26 cellular contexts compared by ENCODE assay signal in genomic region chr20:32807706-32808105, GRCh38.
A peak's percentile ranks its signal among the peaks of the same experiment; 100 is the strongest.
DNase-seq lines count a peak whose midpoint lies in the region; ATAC-seq and TF ChIP-seq lines count a peak whose summit lies in the region.
"Had no signal": no experiment of that assay in that cellular context is flagged by ENCODE, and none has a peak within 500 bp of the region (broad histone marks: within the 10 kb centered on the region; RNA-seq: fewer than 3 reads in every experiment).

No MANE protein-coding gene starts in this region.

- H3K4me1 Mint-ChIP-seq in nephron: peaks cover 47% of the 10 kb centered on the region
- H3K4me1 Mint-ChIP-seq: activated B cell treated with CpG ODN at 0.5 μM for 24 hours; activated CD4-positive, alpha-beta memory T cell treated with anti-CD3 and anti-CD28 coated beads, Interleukin-2, amount 10 ng/mL, durations not matched to agents 7 days and 5 days; immature natural killer cell; stimulated activated effector memory CD8-positive, alpha-beta T cell treated with anti-CD3 and anti-CD28 coated beads, Interleukin-12 subunit alpha, Interleukin-12 subunit beta, amount 100 ng/mL, for 72 hours had no signal

- H3K9me3 Mint-ChIP-seq in nephron: no peaks in the 10 kb centered on the region
- H3K9me3 Mint-ChIP-seq: activated B cell treated with CpG ODN at 0.5 μM for 24 hours; activated CD4-positive, alpha-beta memory T cell treated with anti-CD3 and anti-CD28 coated beads, Interleukin-2, amount 10 ng/mL, durations not matched to agents 7 days and 5 days; CD8-positive, alpha-beta T cell; HFFc6; immature natural killer cell; stimulated activated effector memory CD8-positive, alpha-beta T cell treated with anti-CD3 and anti-CD28 coated beads, Interleukin-12 subunit alpha, Interleukin-12 subunit beta, amount 100 ng/mL, for 72 hours had no signal

- CTCF ChIA-PET in HEK293 (lab: Yijun Ruan, JAX): interaction anchor here (0.6 to 1.7 kb wide), 3 partner anchors 20 to 53 kb away, joined by 3 to 8 read pairs (median 3); no protein-coding TSS in a partner anchor

- DNase-seq in ELF-1 (ENCODE audit: low read depth, low spot score) (peak; percentile 78), ecto neural progenitor cell (ENCODE audit: low spot score) (peak; percentile 83), coronary artery (ENCODE audit: low spot score) (no peak), foreskin fibroblast (no peak)
- DNase-seq: activated B cell treated with CpG ODN at 0.5 μM for 24 hours; activated CD4-positive, alpha-beta memory T cell treated with anti-CD3 and anti-CD28 coated beads, Interleukin-2, amount 10 ng/mL, durations not matched to agents 7 days and 5 days; activated T-cell treated with anti-CD3 and anti-CD28 coated beads for 4 hours; CD8-positive, alpha-beta T cell; cortex of kidney; HFFc6; immature natural killer cell; left ventricle myocardium inferior; NCI-H1092; NCI-H2081; NCI-H748 treated with DMSO at 0.1 percent for 48 hours; stimulated activated CD4-positive, alpha-beta T cell treated with anti-CD3 and anti-CD28 coated beads, Interleukin-1b, Interleukin-23, amount 100 ng/mL, for 48 hours; T-helper 9 cell had no signal

- TF ChIP-seq CTCF in HEK293 (tag by site-specific recombination; IDR thresholded peaks at IDR 0.05): no peak
- TF ChIP-seq CTCF in nephron (IDR thresholded peaks at IDR 0.05; ENCODE audit: unreplicated experiment in 3 of 3): no peak
- TF ChIP-seq CTCF in coronary artery (IDR thresholded peaks at IDR 0.05): no peak
- TF ChIP-seq CTCF in foreskin fibroblast (IDR thresholded peaks at IDR 0.05; ENCODE audit: low read depth, low read length): no peak

- no peak overlapping the region for H3K4me3 ChIP-seq in HEK293 (ENCODE audit: low read depth, low read length)
- no peak overlapping the region for H3K4me3 ChIP-seq in coronary artery
- H3K4me3 ChIP-seq in foreskin fibroblast (ENCODE audit: low read depth in 1 of 2, low read length in 2 of 2): no peak overlapping the region
- H3K4me3 ChIP-seq: breast epithelium, GM12878, left ventricle myocardium inferior, prostate gland, skin epidermis, vagina had no signal

- no peak for ATAC-seq in GM18873 (IDR thresholded peaks at IDR 0.05; ENCODE audit: low FRiP score, unreplicated experiment)
- ATAC-seq: CD8-positive, alpha-beta T cell; GM12878; stimulated activated effector memory CD8-positive, alpha-beta T cell treated with anti-CD3 and anti-CD28 coated beads, Interleukin-12 subunit alpha, Interleukin-12 subunit beta, amount 100 ng/mL, for 72 hours had no signal

- no peaks in the 10 kb centered on the region for H3K4me1 ChIP-seq in HEK293 (ENCODE audit: control insufficient read depth, insufficient read depth, low read length)
- H3K4me1 ChIP-seq: breast epithelium, left ventricle myocardium inferior, prostate gland, vagina had no signal

- peaks cover 43% of the 10 kb centered on the region for H3K36me3 Mint-ChIP-seq in nephron (ENCODE audit: low read depth)
- H3K36me3 Mint-ChIP-seq: immature natural killer cell; stimulated activated effector memory CD8-positive, alpha-beta T cell treated with anti-CD3 and anti-CD28 coated beads, Interleukin-12 subunit alpha, Interleukin-12 subunit beta, amount 100 ng/mL, for 72 hours had no signal

- H3K27ac ChIP-seq in HEK293 (ENCODE audit: extremely low read depth, low read depth, low read length) (no peak overlapping the region), coronary artery (no peak overlapping the region)
- H3K27ac ChIP-seq: breast epithelium, left ventricle myocardium inferior, prostate gland, vagina had no signal

- H3K4me3 Mint-ChIP-seq in nephron: no peak overlapping the region
- H3K4me3 Mint-ChIP-seq: activated B cell treated with CpG ODN at 0.5 μM for 24 hours; activated CD4-positive, alpha-beta memory T cell treated with anti-CD3 and anti-CD28 coated beads, Interleukin-2, amount 10 ng/mL, durations not matched to agents 7 days and 5 days; CD8-positive, alpha-beta T cell; HFFc6; immature natural killer cell; stimulated activated effector memory CD8-positive, alpha-beta T cell treated with anti-CD3 and anti-CD28 coated beads, Interleukin-12 subunit alpha, Interleukin-12 subunit beta, amount 100 ng/mL, for 72 hours had no signal

- peaks cover 0 to 71% of the 10 kb centered on the region in 2 experiments; a peak in 2 of 3 replicates for H3K36me3 ChIP-seq in HEK293 (ENCODE audit: control insufficient read depth in 2 of 2, insufficient read depth in 1 of 2, low read length in 2 of 2)
- H3K36me3 ChIP-seq: breast epithelium, prostate gland, vagina had no signal

- H3K27ac Mint-ChIP-seq in nephron: peak overlapping the region in 2 of 3 experiments; percentile 21 to 28
- H3K27ac Mint-ChIP-seq: activated B cell treated with CpG ODN at 0.5 μM for 24 hours; activated CD4-positive, alpha-beta memory T cell treated with anti-CD3 and anti-CD28 coated beads, Interleukin-2, amount 10 ng/mL, durations not matched to agents 7 days and 5 days; CD8-positive, alpha-beta T cell; HFFc6; stimulated activated effector memory CD8-positive, alpha-beta T cell treated with anti-CD3 and anti-CD28 coated beads, Interleukin-12 subunit alpha, Interleukin-12 subunit beta, amount 100 ng/mL, for 72 hours had no signal

- H3K9me3 ChIP-seq in HEK293 (ENCODE audit: control insufficient read depth, insufficient read depth, low read depth, low read length): no peaks in the 10 kb centered on the region
- H3K9me3 ChIP-seq: breast epithelium, left ventricle myocardium inferior, prostate gland, vagina had no signal

- POLR2A ChIA-PET in HEK293 (lab: Yijun Ruan, JAX): no interaction called here

- H3K27me3 Mint-ChIP-seq in nephron (ENCODE audit: low read depth): peaks cover 4% of the 10 kb centered on the region
- H3K27me3 Mint-ChIP-seq: activated B cell treated with CpG ODN at 0.5 μM for 24 hours; activated CD4-positive, alpha-beta memory T cell treated with anti-CD3 and anti-CD28 coated beads, Interleukin-2, amount 10 ng/mL, durations not matched to agents 7 days and 5 days had no signal

TF ChIP-seq in HEK293, 187 proteins besides CTCF, POLR2A, EP300 and RAD21:
- TF ChIP-seq TRIM28 (IDR thresholded peaks at IDR 0.05; ENCODE audit: borderline replicate concordance, low read length): no peak
- peak; percentile 38 for TF ChIP-seq ZIC2 (tag by site-specific recombination; IDR thresholded peaks at IDR 0.05)
- no peak for TF ChIP-seq ZFP37 (tag by site-specific recombination; IDR thresholded peaks at IDR 0.05)
- TF ChIP-seq SP2 (tag by site-specific recombination; IDR thresholded peaks at IDR 0.05): no peak
- TF ChIP-seq ZNF24 (tag by site-specific recombination; IDR thresholded peaks at IDR 0.05): no peak
- no peak for TF ChIP-seq ZNF791 (tag by site-specific recombination; IDR thresholded peaks at IDR 0.05)
- peak; percentile 93 for TF ChIP-seq GLIS1 (tag by site-specific recombination; IDR thresholded peaks at IDR 0.05)
- TF ChIP-seq ZNF148 (tag by site-specific recombination; IDR thresholded peaks at IDR 0.05; ENCODE audit: borderline replicate concordance): no peak
- TF ChIP-seq ZEB2 (tag by site-specific recombination; IDR thresholded peaks at IDR 0.05): no peak
- TF ChIP-seq ZNF704 (tag by site-specific recombination; IDR thresholded peaks at IDR 0.05): no peak
- TF ChIP-seq ZNF169 (tag by site-specific recombination; IDR thresholded peaks at IDR 0.05): no peak

Comparison
In these comparisons a context has a peak if more than half of its experiments do, and no peak if none do; other contexts are left out.
1. DNase-seq: peak in ELF-1 (single experiment) and ecto neural progenitor cell (single experiment); none in coronary artery (single experiment) and foreskin fibroblast (0 of 2).